Comparison of ENCODE assay signal across 9 cellular contexts in the genomic region with DNA sequence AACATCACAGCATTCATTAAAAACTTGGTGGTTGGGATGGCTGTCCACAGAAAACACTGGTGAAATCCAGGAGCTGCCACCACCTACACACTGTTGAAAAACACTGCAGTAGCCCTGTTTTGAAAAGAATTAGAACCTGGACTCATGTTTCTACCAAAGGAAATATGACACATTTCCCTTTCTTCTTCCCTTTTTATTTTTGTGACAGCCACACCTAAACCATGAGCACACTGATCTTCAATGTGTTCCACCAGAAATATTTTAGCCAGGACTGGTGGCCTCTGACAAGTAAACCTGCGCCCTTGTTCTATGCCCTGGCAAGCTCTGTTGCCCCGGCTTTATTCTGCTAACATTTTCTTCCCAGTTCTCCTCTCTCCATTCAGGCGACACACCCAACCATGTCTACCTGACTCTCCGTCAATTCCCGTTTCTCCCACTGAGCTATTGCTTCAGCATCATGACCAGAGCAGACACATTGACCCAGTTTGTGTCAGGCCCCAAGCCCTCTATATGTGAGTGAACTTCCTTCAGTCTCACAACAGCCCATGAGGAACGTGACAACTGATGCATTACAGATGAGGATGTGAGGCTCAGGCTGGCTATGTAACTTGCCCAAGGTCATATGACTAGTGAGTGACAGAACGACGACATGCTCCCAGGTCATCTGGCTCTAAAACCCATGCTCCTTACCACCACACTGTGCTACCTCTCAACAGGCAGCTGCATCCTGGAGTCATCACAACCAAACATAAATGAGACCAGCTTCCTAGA. TPM values are rescaled to one million over a fixed set of nuclear protein-coding genes. Genes with fewer than 3 reads are reported as not detected.
DNase-seq lines count a peak whose midpoint lies in the region; FAIRE-seq and TF ChIP-seq lines count a peak whose summit lies in the region.
"Had no signal": no experiment of that assay in that cellular context is flagged by ENCODE, and none has a peak within 500 bp of the region (broad histone marks: within the 10 kb centered on the region; RNA-seq: fewer than 3 reads in every experiment).

No MANE protein-coding gene starts in this region.

- H3K4me3 ChIP-seq in duodenal mucosa (ENCODE audit: low read depth in 1 of 2, low read length in 2 of 2) (no peak overlapping the region), skeletal muscle tissue (ENCODE audit: low read length in 3 of 3) (peak overlapping the region; percentile 1 to 99 (median 89)), uterus (no peak overlapping the region)
- H3K4me3 ChIP-seq: body of pancreas had no signal

- H3K36me3 ChIP-seq in duodenal mucosa (ENCODE audit: control insufficient read depth in 1 of 2, insufficient read depth in 2 of 2, low read length in 2 of 2): no peaks in the 10 kb centered on the region
- peaks cover 3 to 15% (median 5%) of the 10 kb centered on the region in 3 donors for H3K36me3 ChIP-seq in skeletal muscle tissue (ENCODE audit: control insufficient read depth in 3 of 3, insufficient read depth in 3 of 3, low read length in 3 of 3)
- H3K36me3 ChIP-seq in uterus: no peaks in the 10 kb centered on the region

- H3K27me3 ChIP-seq in duodenal mucosa (ENCODE audit: control insufficient read depth in 1 of 2, insufficient read depth in 2 of 2, low read length in 2 of 2) (no peaks in the 10 kb centered on the region), skeletal muscle tissue (ENCODE audit: control insufficient read depth in 3 of 3, insufficient read depth in 3 of 3, low read length in 3 of 3) (no peaks in the 10 kb centered on the region), uterus (no peaks in the 10 kb centered on the region)
- H3K27me3 ChIP-seq: body of pancreas had no signal

- intact Hi-C loops in uterus (cut with DNase I; ENCODE audit: low total_unique reads): no loop called here

- H3K9me3 ChIP-seq in duodenal mucosa (ENCODE audit: control insufficient read depth in 1 of 2, low read length in 2 of 2) (peaks cover 5 to 14% of the 10 kb centered on the region in 2 donors), skeletal muscle tissue (ENCODE audit: control insufficient read depth in 3 of 3, low read length in 3 of 3) (peaks cover 0 to 4% (median 2%) of the 10 kb centered on the region in 3 donors), uterus (no peaks in the 10 kb centered on the region)
- H3K9me3 ChIP-seq: body of pancreas had no signal

- H3K9ac ChIP-seq in duodenal mucosa (ENCODE audit: low read depth in 1 of 2, low read length in 2 of 2) (no peak overlapping the region), skeletal muscle tissue (ENCODE audit: low read depth in 1 of 3, low read length in 3 of 3) (no peak overlapping the region)

- no peak for TF ChIP-seq CTCF in uterus (IDR thresholded peaks at IDR 0.05)

- H3K4me1 ChIP-seq in duodenal mucosa (ENCODE audit: control insufficient read depth in 1 of 2, insufficient read depth in 2 of 2, low read length in 2 of 2) (peaks cover 8 to 26% of the 10 kb centered on the region in 2 donors), skeletal muscle tissue (ENCODE audit: control insufficient read depth in 3 of 3, insufficient read depth in 3 of 3, low read length in 3 of 3) (peaks cover 20 to 29% (median 26%) of the 10 kb centered on the region in 3 donors), uterus (no peaks in the 10 kb centered on the region)

- DNase-seq in GM18507 (ENCODE audit: extremely low spot score, insufficient read length, low read depth): no peak
- peak; percentile 24 for DNase-seq in HT1080 (ENCODE audit: low read depth)
- no peak for DNase-seq in uterus
- no peak for DNase-seq in frontal cortex (ENCODE audit: low spot score in 2 of 2)
- no peak for DNase-seq in occipital lobe (lab: John Stamatoyannopoulos, UW)
- DNase-seq: stimulated activated CD4-positive, alpha-beta T cell treated with anti-CD3 and anti-CD28 coated beads, Interleukin-4, amount 100 ng/mL, for 4 hours had no signal

- no peak for TF ChIP-seq POLR2A in uterus (IDR thresholded peaks at IDR 0.05)

- H3K27ac ChIP-seq in duodenal mucosa (ENCODE audit: low read depth, low read length): peak overlapping the region; percentile 1
- peak overlapping the region; percentile 98 for H3K27ac ChIP-seq in skeletal muscle tissue (ENCODE audit: low read depth, low read length)
- H3K27ac ChIP-seq in uterus: peak overlapping the region in 1 of 2 donors; percentile 99

- FAIRE-seq in GM18507 (lab: Jason Lieb, UNC) (peak; percentile 84), frontal cortex (lab: Jason Lieb, UNC) (no peak)

RNA-seq across cellular contexts. Expression of a gene that starts 3.5 kb away (rescaled TPM):
- total RNA-seq in HT1080 (2014; rRNA removed; shearing (Covaris generic)): 0.60 and 1.8 TPM in 2 replicates
- polyA plus RNA-seq in HT1080 (2015; cell fraction: cytosol; rRNA removed): 0.09 and 0.42 TPM in 2 replicates
- polyA plus RNA-seq in HT1080 (2015; cell fraction: nucleus; rRNA removed): 0.27 and 0.31 TPM in 2 replicates
- total RNA-seq in skeletal muscle tissue (1.6 TPM), uterus (10 to 100 TPM in 3 of 4 donors, 1 to 10 TPM in 1; 5.9 to 30.0 (median 17.9) TPM), frontal cortex (0.41 TPM), occipital lobe (0.62 TPM)

RNA-seq across cellular contexts. Expression of a gene that starts 19.2 kb away (rescaled TPM):
- 68.0 and 69.9 TPM in 2 replicates for total RNA-seq in HT1080 (2014; rRNA removed; shearing (Covaris generic))
- 43.7 and 44.1 TPM in 2 replicates for polyA plus RNA-seq in HT1080 (2015; cell fraction: cytosol; rRNA removed)
- polyA plus RNA-seq in HT1080 (2015; cell fraction: nucleus; rRNA removed): 35.3 and 43.8 TPM in 2 replicates
- total RNA-seq in skeletal muscle tissue: 20.4 TPM
- total RNA-seq in uterus: 10 to 100 TPM in 3 of 4 donors, 1 to 10 TPM in 1; 4.1 to 47.4 (median 27.7) TPM
- 9.8 TPM for total RNA-seq in frontal cortex
- total RNA-seq in occipital lobe: 15.1 TPM

RNA-seq across cellular contexts. Expression of a gene that starts 60.0 kb away (rescaled TPM):
- total RNA-seq in HT1080 (2014; rRNA removed; shearing (Covaris generic)): 3.9 and 4.1 TPM in 2 replicates
- 2.8 and 4.3 TPM in 2 replicates for polyA plus RNA-seq in HT1080 (2015; cell fraction: cytosol; rRNA removed)
- polyA plus RNA-seq in HT1080 (2015; cell fraction: nucleus; rRNA removed): 11.6 and 18.8 TPM in 2 replicates
- total RNA-seq in skeletal muscle tissue (6.8 TPM), uterus (10 to 100 TPM; 11.8 to 33.2 (median 17.1) TPM), frontal cortex (8.2 TPM), occipital lobe (13.6 TPM)

Comparison
In these comparisons a context has a peak if more than half of its experiments do, and no peak if none do; other contexts are left out.
1. H3K4me3 ChIP-seq: peak in skeletal muscle tissue (3 of 3); none in duodenal mucosa (0 of 2) and uterus (0 of 2).